In the genomic region with DNA sequence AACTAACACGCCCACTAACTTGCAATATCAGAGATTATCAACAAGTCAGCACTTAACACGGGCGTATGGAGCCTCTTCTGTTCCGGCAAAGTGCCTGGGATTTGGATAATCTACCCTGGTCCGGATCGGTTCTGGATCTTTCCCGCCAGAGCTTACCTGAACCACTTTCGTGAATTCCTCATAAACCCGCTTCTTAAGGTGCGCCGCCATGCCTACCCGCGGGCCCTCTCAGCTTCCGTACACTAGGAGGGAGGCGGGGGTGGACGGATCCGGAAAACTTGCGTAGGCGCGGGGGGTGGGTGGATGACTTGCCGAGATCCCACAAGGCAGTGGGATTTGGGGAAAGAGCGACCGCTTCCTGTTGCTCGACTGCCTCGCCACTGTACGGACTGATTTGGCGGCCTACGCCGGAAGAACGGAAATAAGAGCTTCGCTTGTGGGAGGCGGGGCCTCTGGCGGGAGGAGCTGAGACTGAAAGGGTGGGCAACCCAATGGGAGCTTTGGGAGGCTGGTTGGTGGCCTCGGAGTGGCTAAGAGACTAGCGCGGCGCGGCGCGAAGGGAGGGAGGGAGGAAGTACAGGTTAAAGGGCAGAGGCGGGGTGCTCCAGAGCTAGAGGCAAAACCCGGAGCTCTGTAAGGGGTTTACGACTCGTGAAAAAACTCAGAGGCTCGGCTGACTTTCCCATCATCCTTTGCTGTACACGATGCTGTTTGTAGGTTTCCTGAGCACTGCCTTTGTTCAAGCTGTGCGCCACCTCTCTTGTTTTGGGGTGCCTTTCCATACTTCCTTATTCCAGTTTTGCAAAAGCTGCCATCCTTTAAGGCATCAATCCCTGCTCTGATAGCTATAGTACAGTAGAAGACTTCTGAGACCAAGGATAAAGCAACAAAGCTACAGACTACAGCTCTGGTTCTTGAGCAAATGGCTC, we compare ENCODE assay signal across 8 cellular contexts. TPM values are rescaled to one million over a fixed set of nuclear protein-coding genes. Genes with fewer than 3 reads are reported as not detected.
DNase-seq lines count a peak whose midpoint lies in the region; ATAC-seq and TF ChIP-seq lines count a peak whose summit lies in the region.

A gene with protein sequence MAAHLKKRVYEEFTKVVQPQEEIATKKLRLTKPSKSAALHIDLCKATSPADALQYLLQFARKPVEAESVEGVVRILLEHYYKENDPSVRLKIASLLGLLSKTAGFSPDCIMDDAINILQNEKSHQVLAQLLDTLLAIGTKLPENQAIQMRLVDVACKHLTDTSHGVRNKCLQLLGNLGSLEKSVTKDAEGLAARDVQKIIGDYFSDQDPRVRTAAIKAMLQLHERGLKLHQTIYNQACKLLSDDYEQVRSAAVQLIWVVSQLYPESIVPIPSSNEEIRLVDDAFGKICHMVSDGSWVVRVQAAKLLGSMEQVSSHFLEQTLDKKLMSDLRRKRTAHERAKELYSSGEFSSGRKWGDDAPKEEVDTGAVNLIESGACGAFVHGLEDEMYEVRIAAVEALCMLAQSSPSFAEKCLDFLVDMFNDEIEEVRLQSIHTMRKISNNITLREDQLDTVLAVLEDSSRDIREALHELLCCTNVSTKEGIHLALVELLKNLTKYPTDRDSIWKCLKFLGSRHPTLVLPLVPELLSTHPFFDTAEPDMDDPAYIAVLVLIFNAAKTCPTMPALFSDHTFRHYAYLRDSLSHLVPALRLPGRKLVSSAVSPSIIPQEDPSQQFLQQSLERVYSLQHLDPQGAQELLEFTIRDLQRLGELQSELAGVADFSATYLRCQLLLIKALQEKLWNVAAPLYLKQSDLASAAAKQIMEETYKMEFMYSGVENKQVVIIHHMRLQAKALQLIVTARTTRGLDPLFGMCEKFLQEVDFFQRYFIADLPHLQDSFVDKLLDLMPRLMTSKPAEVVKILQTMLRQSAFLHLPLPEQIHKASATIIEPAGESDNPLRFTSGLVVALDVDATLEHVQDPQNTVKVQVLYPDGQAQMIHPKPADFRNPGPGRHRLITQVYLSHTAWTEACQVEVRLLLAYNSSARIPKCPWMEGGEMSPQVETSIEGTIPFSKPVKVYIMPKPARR (minus strand): TSS at position 235 of the 929 bp plus-strand sequence. CDS start 25 bp downstream, at position 210.

- peaks cover 23% of the 10 kb centered on the region for H3K4me1 ChIP-seq in left ventricle myocardium inferior

- H3K27me3 Mint-ChIP-seq in progenitor cell of endocrine pancreas: no peaks in the 10 kb centered on the region

- no peaks in the 10 kb centered on the region for H3K9me3 Mint-ChIP-seq in progenitor cell of endocrine pancreas (ENCODE audit: low read depth)

- H3K4me3 Mint-ChIP-seq in progenitor cell of endocrine pancreas (ENCODE audit: low read depth): peak within 1 kb of the TSS; percentile 97

- H3K9me3 ChIP-seq in left ventricle myocardium inferior (replicated peaks): no peaks in the 10 kb centered on the region

- H3K36me3 ChIP-seq in left ventricle myocardium inferior: peaks cover 13% of the 10 kb centered on the region

- peak within 1 kb of the TSS; percentile 78 for H3K4me3 ChIP-seq in left ventricle myocardium inferior

- peak within 1 kb of the TSS; percentile 99 for H3K27ac ChIP-seq in angular gyrus (ENCODE audit: low read depth, low read length)
- H3K27ac ChIP-seq in left ventricle myocardium inferior (replicated peaks): peak within 1 kb of the TSS; percentile 90

- TF ChIP-seq CTCF in left ventricle myocardium inferior (IDR thresholded peaks at IDR 0.05; ENCODE audit: borderline replicate concordance) (no peak), progenitor cell of endocrine pancreas (IDR thresholded peaks at IDR 0.05; ENCODE audit: unreplicated experiment) (no peak)

- H3K27me3 ChIP-seq in left ventricle myocardium inferior (ENCODE audit: low read depth): no peaks in the 10 kb centered on the region

- intact Hi-C loops in left ventricle myocardium inferior (cut with micrococcal nuclease): no loop called here

- H3K36me3 Mint-ChIP-seq in progenitor cell of endocrine pancreas (ENCODE audit: insufficient read depth): peaks cover 2% of the 10 kb centered on the region

- peaks cover 8% of the 10 kb centered on the region for H3K4me1 Mint-ChIP-seq in progenitor cell of endocrine pancreas (ENCODE audit: low read depth)

- ATAC-seq in GM18498 (IDR thresholded peaks at IDR 0.05; ENCODE audit: unreplicated experiment): peak; percentile 98
- peak; percentile 99 for ATAC-seq in HG02938 (IDR thresholded peaks at IDR 0.05; ENCODE audit: unreplicated experiment)

- DNase-seq in NCI-H187 (lab: John Stamatoyannopoulos, UW) (peak; percentile 96 to 99), T-helper 2 cell (peak; percentile 91 to 100 (median 97)), left ventricle myocardium inferior (peak; percentile 99), progenitor cell of endocrine pancreas (ENCODE audit: low spot score, unreplicated experiment) (peak; percentile 96), ureter (ENCODE audit: low spot score) (peak; percentile 99)

- peak within 1 kb of the TSS; percentile 97 for H3K27ac Mint-ChIP-seq in progenitor cell of endocrine pancreas

RNA-seq across cellular contexts. Expression of the gene that starts here (rescaled TPM):
- total RNA-seq in left ventricle myocardium inferior (15.4 TPM), progenitor cell of endocrine pancreas (46.3 and 52.5 TPM in 2 replicates), ureter (38.7 TPM)

Comparison
In these comparisons a context has a peak if more than half of its experiments do, and no peak if none do; other contexts are left out.
1. Peak in every context shown above with its lines: DNase-seq, ATAC-seq, H3K4me3 ChIP-seq and H3K27ac ChIP-seq.